ENCODE assay signal across 8 cellular contexts in genomic region chr22:27802389-27803079, GRCh38. TPM values are rescaled to one million over a fixed set of nuclear protein-coding genes. Genes with fewer than 3 reads are reported as not detected.
DNase-seq lines count a peak whose midpoint lies in the region; ATAC-seq and TF ChIP-seq lines count a peak whose summit lies in the region.

No MANE protein-coding gene starts in this region.

- peak overlapping the region; percentile 87 to 95 (median 88) for H3K4me3 Mint-ChIP-seq in CD8-positive, alpha-beta memory T cell

- peak overlapping the region; percentile 46 for H2BK12ac ChIP-seq in trophoblast cell (ENCODE audit: low read length)

- peak overlapping the region; percentile 91 for H3K4me2 ChIP-seq in trophoblast cell (ENCODE audit: low read length)

- peaks cover 11 to 26% of the 10 kb centered on the region in 2 donors for H3K27me3 Mint-ChIP-seq in CD8-positive, alpha-beta memory T cell

- H3K18ac ChIP-seq in trophoblast cell (ENCODE audit: low read length), result peak overlapping the region; percentile 57

- peaks cover 2% of the 10 kb centered on the region for H3K79me2 ChIP-seq in trophoblast cell (ENCODE audit: control insufficient read depth, insufficient read depth, low read length, poor library complexity)

- peak overlapping the region; percentile 88 for H4K91ac ChIP-seq in trophoblast cell (ENCODE audit: low read depth, low read length)

- WGBS in trophoblast cell (ENCODE audit: extremely low coverage, insufficient coverage, insufficient read length), result no CpG with 5 or more reads among the region's 33 CpGs

- H3K9me3 ChIP-seq in CD8-positive, alpha-beta memory T cell (ENCODE audit: low read length), result no peaks in the 10 kb centered on the region
- H3K9me3 ChIP-seq in trophoblast cell (ENCODE audit: insufficient read depth, low read depth, low read length), result peaks cover 13% of the 10 kb centered on the region

- no peak overlapping the region for H3K23ac ChIP-seq in trophoblast cell (ENCODE audit: low read length)

- POLR2A ChIA-PET in CD8-positive, alpha-beta memory T cell (lab: Charles Lee), result no interaction called here

- CTCF ChIA-PET in CD8-positive, alpha-beta memory T cell (lab: Charles Lee), result no interaction called here

- H3K4me3 ChIP-seq in CD8-positive, alpha-beta memory T cell (ENCODE audit: low read length), result peak overlapping the region; percentile 65
- H3K4me3 ChIP-seq in fibroblast of pulmonary artery (replicated peaks; ENCODE audit: low read depth, low read length) (peak overlapping the region; percentile 73), trophoblast cell (ENCODE audit: low read depth, low read length) (no peak overlapping the region)

- no peak for DNase-seq in CD8-positive, alpha-beta memory T cell
- DNase-seq in SW480 (ENCODE audit: low spot score), result peak; percentile 20
- no peak for DNase-seq in fibroblast of pulmonary artery (ENCODE audit: low read depth)
- no peak for DNase-seq in trophoblast cell
- DNase-seq in DMS79 treated with DMSO at 0.1 percent for 48 hours (lab: John Stamatoyannopoulos, UW), result no peak
- no peak for DNase-seq in DMS 273 (lab: John Stamatoyannopoulos, UW; ENCODE audit: unreplicated experiment)

- H3K14ac ChIP-seq in trophoblast cell (ENCODE audit: low read length), result peak overlapping the region; percentile 39

- H3K36me3 Mint-ChIP-seq in CD8-positive, alpha-beta memory T cell, result no peaks in the 10 kb centered on the region

- H3K9me3 Mint-ChIP-seq in CD8-positive, alpha-beta memory T cell, result peaks cover 0 to 3% (median 0%) of the 10 kb centered on the region in 5 donors

- H3K27me3 ChIP-seq in CD8-positive, alpha-beta memory T cell (ENCODE audit: insufficient read depth, low read length, poor library complexity, severe bottlenecking), result peaks cover 19% of the 10 kb centered on the region
- H3K27me3 ChIP-seq in trophoblast cell (ENCODE audit: insufficient read depth, low read length), result peaks cover 49% of the 10 kb centered on the region

- peak overlapping the region; percentile 32 for H3K4ac ChIP-seq in trophoblast cell (ENCODE audit: low read depth, low read length)

- no peak overlapping the region for H2AK5ac ChIP-seq in trophoblast cell (ENCODE audit: low read length)

- ATAC-seq in GM19452 (IDR thresholded peaks at IDR 0.05; ENCODE audit: unreplicated experiment), result no peak
- ATAC-seq in GM19395 (IDR thresholded peaks at IDR 0.05; ENCODE audit: unreplicated experiment), result no peak

- peak overlapping the region; percentile 69 for H2BK120ac ChIP-seq in trophoblast cell (ENCODE audit: insufficient read depth, low read length, poor library complexity)

- no peak overlapping the region for H2BK5ac ChIP-seq in trophoblast cell (ENCODE audit: low read depth, low read length, poor library complexity)

- TF ChIP-seq CTCF in fibroblast of pulmonary artery (IDR thresholded peaks at IDR 0.05; ENCODE audit: low read length, missing control alignments), result no peak

- H3K79me1 ChIP-seq in trophoblast cell (ENCODE audit: low read length), result peaks cover 11% of the 10 kb centered on the region

- peaks cover 17 to 24% (median 21%) of the 10 kb centered on the region in 3 donors for H3K4me1 Mint-ChIP-seq in CD8-positive, alpha-beta memory T cell

- H3K9ac ChIP-seq in trophoblast cell (ENCODE audit: low read length), result peak overlapping the region; percentile 31

- peaks cover 9% of the 10 kb centered on the region for H3K4me1 ChIP-seq in CD8-positive, alpha-beta memory T cell (ENCODE audit: insufficient read depth, low read length)
- H3K4me1 ChIP-seq in trophoblast cell (ENCODE audit: control insufficient read depth in 1 of 2, insufficient read depth in 2 of 2, low read length in 2 of 2), result peaks cover 28 to 30% of the 10 kb centered on the region in 2 experiments

- no peak overlapping the region for H4K12ac ChIP-seq in trophoblast cell (ENCODE audit: low read depth, low read length)

- H2AFZ ChIP-seq in trophoblast cell (ENCODE audit: insufficient read depth, low read length, poor library complexity), result peak overlapping the region; percentile 47

- H3K27ac ChIP-seq in CD8-positive, alpha-beta memory T cell (ENCODE audit: low read depth, low read length), result no peak overlapping the region
- no peak overlapping the region for H3K27ac ChIP-seq in trophoblast cell (ENCODE audit: low read depth, low read length)

- peak overlapping the region in 2 of 8 donors; percentile 43 to 85 for H3K27ac Mint-ChIP-seq in CD8-positive, alpha-beta memory T cell

- no peaks in the 10 kb centered on the region for H3K36me3 ChIP-seq in CD8-positive, alpha-beta memory T cell (ENCODE audit: insufficient read depth, low read length)
- H3K36me3 ChIP-seq in trophoblast cell (ENCODE audit: control insufficient read depth in 1 of 2, insufficient read depth in 2 of 2, low read length in 2 of 2), result no peaks in the 10 kb centered on the region

- H4K8ac ChIP-seq in trophoblast cell (ENCODE audit: low read depth, low read length), result peak overlapping the region; percentile 71

RNA-seq across cellular contexts. Expression of gene MN1, which starts 1.0 kb away (rescaled TPM):
- total RNA-seq in CD8-positive, alpha-beta memory T cell, result under 1 TPM; 0.04 to 0.13 TPM
- not detected for polyA plus RNA-seq in CD8-positive, alpha-beta memory T cell
- 3.3 and 4.1 TPM in 2 replicates for polyA plus RNA-seq in trophoblast cell (2013)
